ENCODE assay signal across 8 cellular contexts in genomic region chr3:125594581-125595011, GRCh38. TPM values are rescaled to one million over a fixed set of nuclear protein-coding genes. Genes with fewer than 3 reads are reported as not detected.
DNase-seq lines count a peak whose midpoint lies in the region; ATAC-seq and TF ChIP-seq lines count a peak whose summit lies in the region.

No MANE protein-coding gene starts in this region.

- no peaks in the 10 kb centered on the region for H3K27me3 Mint-ChIP-seq in CD8-positive, alpha-beta memory T cell

- H3K27ac ChIP-seq in CD8-positive, alpha-beta memory T cell (ENCODE audit: low read depth, low read length): peak overlapping the region; percentile 65
- H3K27ac ChIP-seq in HUES64 (ENCODE audit: low read depth, low read length): peak overlapping the region; percentile 93

- ATAC-seq in stimulated activated naive CD8-positive, alpha-beta T cell treated with anti-CD3 and anti-CD28 coated beads, Interleukin-15, Interleukin-2, amounts not matched to agents 100 U/mL and 50 U/mL, for 24 hours: no peak

- peak overlapping the region; percentile 86 to 99 (median 96) for H3K27ac Mint-ChIP-seq in CD8-positive, alpha-beta memory T cell

- no peaks in the 10 kb centered on the region for H3K36me3 ChIP-seq in CD8-positive, alpha-beta memory T cell (ENCODE audit: insufficient read depth, low read length)
- no peaks in the 10 kb centered on the region for H3K36me3 ChIP-seq in HUES64 (ENCODE audit: insufficient read depth, low read length)
- no peaks in the 10 kb centered on the region for H3K36me3 ChIP-seq in kidney epithelial cell (ENCODE audit: control insufficient read depth, insufficient read depth, low read length)

- DNase-seq in CD8-positive, alpha-beta memory T cell: peak in 1 of 5 donors; percentile 12
- no peak for DNase-seq in astrocyte of the cerebellum (ENCODE audit: low read depth)
- DNase-seq in kidney epithelial cell (ENCODE audit: low read depth): no peak
- DNase-seq in stimulated activated naive CD8-positive, alpha-beta T cell treated with anti-CD3 and anti-CD28 coated beads, Interleukin-15, Interleukin-2, amounts not matched to agents 100 U/mL and 50 U/mL, for 24 hours: peak; percentile 16
- DNase-seq in mesenteric fat pad (ENCODE audit: low spot score): no peak
- DNase-seq in NCI-H1436 (lab: John Stamatoyannopoulos, UW): no peak
- no peak for DNase-seq in NCI-H510A (lab: John Stamatoyannopoulos, UW)

- H3K27me3 ChIP-seq in CD8-positive, alpha-beta memory T cell (ENCODE audit: insufficient read depth, low read length, poor library complexity, severe bottlenecking): no peaks in the 10 kb centered on the region
- no peaks in the 10 kb centered on the region for H3K27me3 ChIP-seq in HUES64 (ENCODE audit: insufficient read depth, low read length)
- no peaks in the 10 kb centered on the region for H3K27me3 ChIP-seq in kidney epithelial cell (ENCODE audit: control insufficient read depth, insufficient read depth, low read length)

- H3K9ac ChIP-seq in HUES64 (ENCODE audit: low read depth, low read length): peak overlapping the region; percentile 93

- in situ Hi-C loops in astrocyte of the cerebellum (cut with HindIII; ENCODE audit: low sequenced_read_pairs): no loop called here

- H3K4me3 Mint-ChIP-seq in CD8-positive, alpha-beta memory T cell: peak overlapping the region; percentile 92 to 100 (median 97)

- H3K9me3 Mint-ChIP-seq in CD8-positive, alpha-beta memory T cell: no peaks in the 10 kb centered on the region

- H3K4me3 ChIP-seq in CD8-positive, alpha-beta memory T cell (ENCODE audit: low read length): peak overlapping the region; percentile 62
- H3K4me3 ChIP-seq in HUES64 (ENCODE audit: low read length) (peak overlapping the region; percentile 99), astrocyte of the cerebellum (ENCODE audit: low read depth, low read length) (peak overlapping the region; percentile 53), kidney epithelial cell (ENCODE audit: low read depth, low read length) (peak overlapping the region; percentile 76)

- no peaks in the 10 kb centered on the region for H3K9me3 ChIP-seq in CD8-positive, alpha-beta memory T cell (ENCODE audit: low read length)
- H3K9me3 ChIP-seq in HUES64 (ENCODE audit: insufficient read depth, low read depth, low read length): no peaks in the 10 kb centered on the region

- TF ChIP-seq CTCF in astrocyte of the cerebellum (IDR thresholded peaks at IDR 0.05; ENCODE audit: low read depth, low read length, missing control alignments) (no peak), kidney epithelial cell (IDR thresholded peaks at IDR 0.05; ENCODE audit: insufficient read depth, low read length, poor library complexity, severe bottlenecking) (no peak)

- peaks cover 39 to 60% (median 46%) of the 10 kb centered on the region in 3 donors for H3K4me1 Mint-ChIP-seq in CD8-positive, alpha-beta memory T cell

- peaks cover 0 to 9% (median 0%) of the 10 kb centered on the region in 3 donors for H3K36me3 Mint-ChIP-seq in CD8-positive, alpha-beta memory T cell

- WGBS in HUES64: 1% methylated on average over 14 of the region's 14 CpGs

- POLR2A ChIA-PET in CD8-positive, alpha-beta memory T cell (lab: Charles Lee): no interaction called here

- CTCF ChIA-PET in CD8-positive, alpha-beta memory T cell (lab: Charles Lee): interaction anchor here (0.9 kb wide), 1 partner anchor 9 kb away, joined by 5 read pairs; no protein-coding TSS in a partner anchor

- peaks cover 23% of the 10 kb centered on the region for H3K4me1 ChIP-seq in CD8-positive, alpha-beta memory T cell (ENCODE audit: insufficient read depth, low read length)
- peaks cover 13% of the 10 kb centered on the region for H3K4me1 ChIP-seq in HUES64 (ENCODE audit: insufficient read depth, low read length)

RNA-seq across cellular contexts. Expression of gene OSBPL11, which starts 0.7 kb away (rescaled TPM):
- total RNA-seq in CD8-positive, alpha-beta memory T cell: 10 to 100 TPM; 17.3 to 19.0 TPM
- 7.5 TPM for polyA plus RNA-seq in CD8-positive, alpha-beta memory T cell
- 21.1 TPM for polyA plus RNA-seq in HUES64 (2013, experiment 1 of 2)
- polyA plus RNA-seq in HUES64 (2013, experiment 2 of 2): 19.8 TPM
- total RNA-seq in kidney epithelial cell: 11.5 and 15.9 TPM in 2 replicates
- total RNA-seq in mesenteric fat pad: 31.4 TPM
